ENCODE assay signal across 23 cellular contexts in genomic region chr15:22925875-22926274, GRCh38. TPM values are rescaled to one million over a fixed set of nuclear protein-coding genes. Genes with fewer than 3 reads are reported as not detected.
DNase-seq lines count a peak whose midpoint lies in the region; ATAC-seq, FAIRE-seq and TF ChIP-seq lines count a peak whose summit lies in the region.
"Had no signal": no experiment of that assay in that cellular context is flagged by ENCODE, and none has a peak within 500 bp of the region (broad histone marks: within the 10 kb centered on the region; RNA-seq: fewer than 3 reads in every experiment).

No MANE protein-coding gene starts in this region.

- in situ Hi-C loops in HepG2 (cut with HindIII; ENCODE audit: extremely low pct_ligation_motif_present, low pct_unique_long_range_greater_than_20kb): no loop called here

- H3K27ac ChIP-seq in mesenchymal stem cell (ENCODE audit: low read length, poor library complexity, severe bottlenecking): no peak overlapping the region
- H3K27ac ChIP-seq in osteoblast (ENCODE audit: low read depth, low read length): no peak overlapping the region
- H3K27ac ChIP-seq in HepG2 (ENCODE audit: extremely low read length, insufficient read depth, low read length): no peak overlapping the region
- H3K27ac ChIP-seq: 22Rv1; A549; BLaER1 treated with 17β-estradiol and CSF1 and Interleukin-3, amounts not matched to agents 10 nM and 100 nM; C4-2B had no signal

- peak overlapping the region; percentile 15 for H4K91ac ChIP-seq in mesenchymal stem cell (ENCODE audit: low read length)

- no peaks in the 10 kb centered on the region for H3K9me3 Mint-ChIP-seq in natural killer cell treated with Interleukin-12 subunit alpha and Interleukin-12 subunit beta and Interleukin-15 and Interleukin-18, amount 100 ng/mL, for 72 hours
- H3K9me3 Mint-ChIP-seq in natural killer cell: no peaks in the 10 kb centered on the region
- H3K9me3 Mint-ChIP-seq: CD4-positive, alpha-beta T cell; CD8-positive, alpha-beta T cell had no signal

- H2AK5ac ChIP-seq in mesenchymal stem cell (ENCODE audit: low read length, severe bottlenecking): no peak overlapping the region

- TF ChIP-seq RAD21 in HepG2 (CRISPR knock-in tag; IDR thresholded peaks at IDR 0.05): no peak

- H3K18ac ChIP-seq in mesenchymal stem cell (ENCODE audit: low read depth in 1 of 2, low read length in 2 of 2): no peak overlapping the region

- TF ChIP-seq EP300 in HepG2 (IDR thresholded peaks at IDR 0.05; ENCODE audit: low read depth in 2 of 2, low read length in 2 of 2) (no peak), HepG2 (CRISPR knock-in tag; IDR thresholded peaks at IDR 0.05; ENCODE audit: borderline replicate concordance) (no peak)

- H2BK5ac ChIP-seq in mesenchymal stem cell (ENCODE audit: low read depth, low read length, poor library complexity, severe bottlenecking): no peak overlapping the region

- peak; percentile 20 for DNase-seq in natural killer cell treated with Interleukin-12 subunit alpha and Interleukin-12 subunit beta and Interleukin-15 and Interleukin-18, amount 100 ng/mL, for 72 hours (ENCODE audit: low spot score)
- DNase-seq in natural killer cell: no peak
- DNase-seq in mesenchymal stem cell: no peak
- peak; percentile 44 for DNase-seq in osteoblast (ENCODE audit: insufficient read length, low spot score, missing footprints)
- DNase-seq in HepG2 (ENCODE audit: low spot score): no peak
- DNase-seq in kidney glomerular epithelial cell (lab: John Stamatoyannopoulos, UW): no peak
- no peak for DNase-seq in OCI-M2 (lab: John Stamatoyannopoulos, UW; ENCODE audit: unreplicated experiment)
- DNase-seq: AML-193; Caco-2; Calu3; CD4-positive, alpha-beta T cell; CD8-positive, alpha-beta T cell; DMS79 treated with DMSO at 0.1 percent for 48 hours; GF-D8 had no signal

- ATAC-seq in natural killer cell treated with Interleukin-12 subunit alpha and Interleukin-12 subunit beta and Interleukin-15 and Interleukin-18, amount 100 ng/mL, for 72 hours: no peak
- no peak for ATAC-seq in natural killer cell
- ATAC-seq in HepG2: no peak
- ATAC-seq: A549; CD8-positive, alpha-beta T cell had no signal

- peaks cover 2% of the 10 kb centered on the region for H3K4me1 ChIP-seq in mesenchymal stem cell (ENCODE audit: control insufficient read depth, insufficient read depth, low read depth, low read length)
- peaks cover under 1% of the 10 kb centered on the region for H3K4me1 ChIP-seq in osteoblast (ENCODE audit: insufficient read depth, low read length)
- H3K4me1 ChIP-seq in HepG2 (ENCODE audit: insufficient read depth, low read length): no peaks in the 10 kb centered on the region
- H3K4me1 ChIP-seq: BLaER1 treated with 17β-estradiol and CSF1 and Interleukin-3, amounts not matched to agents 10 nM and 100 nM had no signal

- no peak overlapping the region for H4K8ac ChIP-seq in mesenchymal stem cell (ENCODE audit: low read length)

- TF ChIP-seq POLR2A in HepG2 (IDR thresholded peaks at IDR 0.05; ENCODE audit: insufficient read depth in 1 of 2, low read depth in 2 of 2, low read length in 2 of 2): no peak

- no peak overlapping the region for H3K23ac ChIP-seq in mesenchymal stem cell (ENCODE audit: low read length in 2 of 2)

- no peak overlapping the region for H3K9ac ChIP-seq in mesenchymal stem cell (ENCODE audit: low read length)
- no peak overlapping the region for H3K9ac ChIP-seq in HepG2 (ENCODE audit: insufficient read depth, low read depth, low read length)
- H3K9ac ChIP-seq: BLaER1 treated with 17β-estradiol and CSF1 and Interleukin-3, amounts not matched to agents 10 nM and 100 nM had no signal

- H3K9me3 ChIP-seq in mesenchymal stem cell (ENCODE audit: control insufficient read depth, low read length) (no peaks in the 10 kb centered on the region), osteoblast (ENCODE audit: low read depth, low read length) (no peaks in the 10 kb centered on the region), HepG2 (ENCODE audit: low read length) (no peaks in the 10 kb centered on the region)
- H3K9me3 ChIP-seq: A549; BLaER1 treated with 17β-estradiol and CSF1 and Interleukin-3, amounts not matched to agents 10 nM and 100 nM; Caco-2 had no signal

- peaks cover 6% of the 10 kb centered on the region for H3K79me1 ChIP-seq in mesenchymal stem cell (replicated peaks; ENCODE audit: low read length, poor library complexity, severe bottlenecking)

- H3K4me3 ChIP-seq in mesenchymal stem cell (ENCODE audit: insufficient read depth in 1 of 2, low read depth in 1 of 2, low read length in 2 of 2) (no peak overlapping the region), osteoblast (ENCODE audit: insufficient read depth, low read length) (no peak overlapping the region), HepG2 (replicated peaks in 1 of 3; ENCODE audit: insufficient read depth in 1 of 3, low read depth in 2 of 3, low read length in 3 of 3) (no peak overlapping the region)
- H3K4me3 ChIP-seq: A549; BLaER1 treated with 17β-estradiol and CSF1 and Interleukin-3, amounts not matched to agents 10 nM and 100 nM had no signal

- H2BK15ac ChIP-seq in mesenchymal stem cell (ENCODE audit: low read depth, poor library complexity, severe bottlenecking): no peak overlapping the region

- H3K4me3 Mint-ChIP-seq in natural killer cell treated with Interleukin-12 subunit alpha and Interleukin-12 subunit beta and Interleukin-15 and Interleukin-18, amount 100 ng/mL, for 72 hours: no peak overlapping the region
- no peak overlapping the region for H3K4me3 Mint-ChIP-seq in natural killer cell
- H3K4me3 Mint-ChIP-seq: B cell; CD4-positive, alpha-beta T cell; CD8-positive, alpha-beta T cell had no signal

- POLR2A ChIA-PET in HepG2 (lab: Yijun Ruan, JAX): no interaction called here

- no peak overlapping the region for H2BK120ac ChIP-seq in mesenchymal stem cell (ENCODE audit: low read depth, low read length)

- H2AFZ ChIP-seq in mesenchymal stem cell (ENCODE audit: low read depth, low read length): no peak overlapping the region
- no peak overlapping the region for H2AFZ ChIP-seq in osteoblast (ENCODE audit: low read length)
- no peak overlapping the region for H2AFZ ChIP-seq in HepG2 (ENCODE audit: low read length)

- no peak overlapping the region for H3K4ac ChIP-seq in mesenchymal stem cell (ENCODE audit: low read depth in 1 of 2, low read length in 2 of 2)

- FAIRE-seq in HepG2 (lab: Jason Lieb, UNC): no peak
- FAIRE-seq: A549, D721Med, G401.6, GM12891, GM19239 had no signal

- H3K79me2 ChIP-seq in osteoblast (ENCODE audit: insufficient read depth, low read length) (no peaks in the 10 kb centered on the region), HepG2 (ENCODE audit: insufficient read depth, low read length) (no peaks in the 10 kb centered on the region)

- H3K4me2 ChIP-seq in mesenchymal stem cell (ENCODE audit: low read length, poor library complexity, severe bottlenecking) (no peak overlapping the region), osteoblast (ENCODE audit: insufficient read depth, low read length) (no peak overlapping the region), HepG2 (ENCODE audit: low read depth, low read length) (no peak overlapping the region)
- H3K4me2 ChIP-seq: A549; BLaER1 treated with 17β-estradiol and CSF1 and Interleukin-3, amounts not matched to agents 10 nM and 100 nM had no signal

- CTCF ChIA-PET in HepG2 (lab: Yijun Ruan, JAX; ENCODE audit: low intra/inter-chr PET ratio, low total read pairs): no interaction called here

- no peak for TF ChIP-seq CTCF in natural killer cell (IDR thresholded peaks at IDR 0.05)
- TF ChIP-seq CTCF in osteoblast (IDR thresholded peaks at IDR 0.05; ENCODE audit: extremely low read depth, low read depth, low read length): no peak
- TF ChIP-seq CTCF in HepG2 (CRISPR knock-in tag; IDR thresholded peaks at IDR 0.05): no peak

- BruUV-seq in HepG2 (replicated peaks; lab: Mats Ljungman, UMichigan): no TSS peak

- no peaks in the 10 kb centered on the region for H3K27me3 ChIP-seq in mesenchymal stem cell (ENCODE audit: control insufficient read depth in 1 of 2, insufficient read depth in 1 of 2, low read length in 2 of 2)
- H3K27me3 ChIP-seq in osteoblast (ENCODE audit: insufficient read depth, low read length): no peaks in the 10 kb centered on the region
- H3K27me3 ChIP-seq in HepG2 (ENCODE audit: control insufficient read depth in 1 of 2, insufficient read depth in 2 of 2, low read length in 2 of 2): no peaks in the 10 kb centered on the region
- H3K27me3 ChIP-seq: BLaER1 treated with 17β-estradiol and CSF1 and Interleukin-3, amounts not matched to agents 10 nM and 100 nM had no signal

- H3K36me3 ChIP-seq in mesenchymal stem cell (ENCODE audit: control insufficient read depth in 1 of 2, insufficient read depth in 2 of 2, low read depth in 1 of 2, low read length in 2 of 2): peaks cover 27 to 63% of the 10 kb centered on the region in 2 experiments
- H3K36me3 ChIP-seq in osteoblast (ENCODE audit: insufficient read depth, low read length): peaks cover 38% of the 10 kb centered on the region
- peaks cover 0 to 5% of the 10 kb centered on the region in 2 experiments; a peak in 3 of 5 replicates for H3K36me3 ChIP-seq in HepG2 (replicated peaks in 1 of 2; ENCODE audit: control insufficient read depth in 1 of 2, insufficient read depth in 2 of 2, low read length in 2 of 2)

- peak overlapping the region in 1 of 2 experiments; percentile 44 for H2BK12ac ChIP-seq in mesenchymal stem cell (ENCODE audit: low read length in 2 of 2)

- no peak overlapping the region for H3K27ac Mint-ChIP-seq in natural killer cell treated with Interleukin-12 subunit alpha and Interleukin-12 subunit beta and Interleukin-15 and Interleukin-18, amount 100 ng/mL, for 72 hours
- H3K27ac Mint-ChIP-seq in natural killer cell: no peak overlapping the region
- H3K27ac Mint-ChIP-seq: B cell; CD4-positive, alpha-beta T cell; CD8-positive, alpha-beta T cell had no signal

- H4K20me1 ChIP-seq in osteoblast (ENCODE audit: insufficient read depth, low read length) (peaks cover 1% of the 10 kb centered on the region), HepG2 (ENCODE audit: insufficient read depth, low read length) (no peaks in the 10 kb centered on the region)

- H3K27me3 Mint-ChIP-seq in natural killer cell treated with Interleukin-12 subunit alpha and Interleukin-12 subunit beta and Interleukin-15 and Interleukin-18, amount 100 ng/mL, for 72 hours: no peaks in the 10 kb centered on the region
- H3K27me3 Mint-ChIP-seq in natural killer cell (ENCODE audit: low read depth in 2 of 2): no peaks in the 10 kb centered on the region
- H3K27me3 Mint-ChIP-seq: B cell; CD4-positive, alpha-beta T cell had no signal

- H3K14ac ChIP-seq in mesenchymal stem cell (ENCODE audit: low read length in 2 of 2): no peak overlapping the region

- no peaks in the 10 kb centered on the region for H3K36me3 Mint-ChIP-seq in natural killer cell treated with Interleukin-12 subunit alpha and Interleukin-12 subunit beta and Interleukin-15 and Interleukin-18, amount 100 ng/mL, for 72 hours
- H3K36me3 Mint-ChIP-seq in natural killer cell: no peaks in the 10 kb centered on the region
- H3K36me3 Mint-ChIP-seq: CD8-positive, alpha-beta T cell had no signal

- intact Hi-C loops in natural killer cell (cut with micrococcal nuclease): loop anchor here (10.0 kb wide), 1 partner anchor 119 kb away; no protein-coding TSS in a partner anchor
- intact Hi-C loops in HepG2 (cut with micrococcal nuclease; ENCODE audit: unreplicated experiment): no loop called here

- WGBS in mesenchymal stem cell: over 99% methylated on average over 17 of the region's 17 CpGs
- WGBS in HepG2 (ENCODE audit: low lambda C conversion rate): 97% methylated on average over 16 of the region's 17 CpGs

- H3K4me1 Mint-ChIP-seq in natural killer cell treated with Interleukin-12 subunit alpha and Interleukin-12 subunit beta and Interleukin-15 and Interleukin-18, amount 100 ng/mL, for 72 hours (ENCODE audit: low read depth in 2 of 2): no peaks in the 10 kb centered on the region
- no peaks in the 10 kb centered on the region for H3K4me1 Mint-ChIP-seq in natural killer cell
- H3K4me1 Mint-ChIP-seq: B cell had no signal

RNA-seq across cellular contexts. Expression of gene CYFIP1, which starts 54.3 kb away (rescaled TPM):
- total RNA-seq in natural killer cell treated with Interleukin-12 subunit alpha and Interleukin-12 subunit beta and Interleukin-15 and Interleukin-18, amount 100 ng/mL, for 72 hours: 10 to 100 TPM; 10.8 to 19.8 TPM
- total RNA-seq in natural killer cell: 1 to 10 TPM; 6.4 to 9.2 (median 8.8) TPM
- 42.1 TPM for polyA plus RNA-seq in mesenchymal stem cell (2013, experiment 1 of 2)
- polyA plus RNA-seq in mesenchymal stem cell (2013, experiment 2 of 2): 39.2 TPM
- 104 and 107 TPM in 2 replicates for total RNA-seq in osteoblast
- 58.3 and 68.2 TPM in 2 replicates for total RNA-seq in HepG2 (2016; rRNA removed; fragmentation: Illumina TruSeq; extraction: Trizol)
- total RNA-seq in HepG2 (2016; cell fraction: cytosol; rRNA removed; fragmentation: Illumina TruSeq; extraction: Trizol; ENCODE audit: low read depth): 8.0 and 12.6 TPM in 2 replicates
- total RNA-seq in HepG2 (2016; cell fraction: insoluble cytoplasmic fraction; rRNA removed; fragmentation: Illumina TruSeq; extraction: Trizol): 52.9 and 61.7 TPM in 2 replicates
- 15.5 and 18.4 TPM in 2 replicates for total RNA-seq in HepG2 (2016; cell fraction: membrane; rRNA removed; fragmentation: Illumina TruSeq; extraction: Trizol)
- total RNA-seq in HepG2 (2016; cell fraction: nucleus; rRNA removed; fragmentation: Illumina TruSeq; extraction: Trizol): 43.3 and 49.9 TPM in 2 replicates
- polyA plus RNA-seq in HepG2 (2011; rRNA removed): 38.1 and 39.0 TPM in 2 replicates
- 40.5 and 41.5 TPM in 2 replicates for polyA plus RNA-seq in HepG2 (2011; cell fraction: cytosol; rRNA removed)
- polyA plus RNA-seq in HepG2 (2011; cell fraction: nucleus; rRNA removed): 56.2 and 59.8 TPM in 2 replicates
- polyA plus RNA-seq in HepG2 (2012): 28.3 and 34.4 TPM in 2 replicates
- 2.5 and 2.6 TPM in 2 replicates for polyA plus RNA-seq in HepG2 (2016; cell fraction: cytosol; fragmentation: Illumina TruSeq; extraction: Trizol; ENCODE audit: low read depth)
- polyA plus RNA-seq in HepG2 (2016; cell fraction: insoluble cytoplasmic fraction; fragmentation: Illumina TruSeq; extraction: Trizol; ENCODE audit: low read depth): 37.6 and 42.3 TPM in 2 replicates
- polyA plus RNA-seq in HepG2 (2016; cell fraction: membrane; fragmentation: Illumina TruSeq; extraction: Trizol; ENCODE audit: low read depth): 5.2 and 7.3 TPM in 2 replicates
- 39.0 and 40.2 TPM in 2 replicates for polyA plus RNA-seq in HepG2 (2016; cell fraction: nucleus; fragmentation: Illumina TruSeq; extraction: Trizol; ENCODE audit: insufficient read depth, low read depth)
- polyA minus RNA-seq in HepG2 (2011; rRNA and poly(A)+ RNA removed; ENCODE audit: low replicate concordance): 99.8 and 114 TPM in 2 replicates
- 21.1 and 22.3 TPM in 2 replicates for polyA minus RNA-seq in HepG2 (2011; cell fraction: cytosol; rRNA and poly(A)+ RNA removed)
- 40.7 and 43.8 TPM in 2 replicates for polyA minus RNA-seq in HepG2 (2011; cell fraction: nucleus; rRNA and poly(A)+ RNA removed)

Comparison
In these comparisons a context has a peak if more than half of its experiments do, and no peak if none do; other contexts are left out.
1. DNase-seq: peak in natural killer cell treated with Interleukin-12 subunit alpha and Interleukin-12 subunit beta and Interleukin-15 and Interleukin-18, amount 100 ng/mL, for 72 hours (single experiment) and osteoblast (single experiment); none in natural killer cell (single experiment), mesenchymal stem cell (single experiment), HepG2 (single experiment), kidney glomerular epithelial cell (single experiment) and OCI-M2 (single experiment).